15 cellular contexts compared by ENCODE assay signal in genomic region chr4:186032259-186032658, GRCh38. TPM values are rescaled to one million over a fixed set of nuclear protein-coding genes. Genes with fewer than 3 reads are reported as not detected.
DNase-seq lines count a peak whose midpoint lies in the region; ATAC-seq, FAIRE-seq and TF ChIP-seq lines count a peak whose summit lies in the region.
"Had no signal": no experiment of that assay in that cellular context is flagged by ENCODE, and none has a peak within 500 bp of the region (broad histone marks: within the 10 kb centered on the region; RNA-seq: fewer than 3 reads in every experiment).

No MANE protein-coding gene starts in this region.

- H3K4me1 ChIP-seq in gastroesophageal sphincter (peaks cover 16 to 57% (median 24%) of the 10 kb centered on the region in 3 donors), psoas muscle (peaks cover 20% of the 10 kb centered on the region)

- no peak for TF ChIP-seq EP300 in gastroesophageal sphincter (IDR thresholded peaks at IDR 0.05)

- TF ChIP-seq POLR2A in gastroesophageal sphincter (IDR thresholded peaks at IDR 0.05) (no peak), H54 (IDR thresholded peaks at IDR 0.05; ENCODE audit: low read depth, low read length) (no peak)

- H3K27me3 ChIP-seq in gastroesophageal sphincter (no peaks in the 10 kb centered on the region), psoas muscle (ENCODE audit: insufficient read depth in 3 of 3, low read length in 2 of 3) (no peaks in the 10 kb centered on the region)

- no peak overlapping the region for H3K27ac Mint-ChIP-seq in HFFc6
- H3K27ac Mint-ChIP-seq: activated T-cell treated with anti-CD3 and anti-CD28 coated beads, Interleukin-2, amount 50 U/mL, for 24 hours had no signal

- peaks cover 7% of the 10 kb centered on the region for H3K36me3 Mint-ChIP-seq in HFFc6 (ENCODE audit: low read depth)

- ATAC-seq in gastroesophageal sphincter (no peak), psoas muscle (no peak)

- no peak overlapping the region for H3K4me3 Mint-ChIP-seq in HFFc6
- H3K4me3 Mint-ChIP-seq: activated T-cell treated with anti-CD3 and anti-CD28 coated beads, Interleukin-2, amount 50 U/mL, for 24 hours had no signal

- TF ChIP-seq CTCF in AG09309 (IDR thresholded peaks at IDR 0.05; ENCODE audit: control insufficient read depth, insufficient read depth, low read depth, low read length, missing control alignments) (peak; percentile 18), HFFc6 (IDR thresholded peaks at IDR 0.05) (peak; percentile 51), gastroesophageal sphincter (IDR thresholded peaks at IDR 0.05) (peak in 2 of 4 experiments; percentile 9 to 42), psoas muscle (IDR thresholded peaks at IDR 0.05) (no peak)

- peak; percentile 11 for FAIRE-seq in TTC549 (lab: Jason Lieb, UNC)
- no peak for FAIRE-seq in H54 (lab: Jason Lieb, UNC)
- FAIRE-seq: HTR-8/SVneo had no signal

- H3K9me3 ChIP-seq in gastroesophageal sphincter (peaks cover 0 to 4% (median 0%) of the 10 kb centered on the region in 3 donors), psoas muscle (no peaks in the 10 kb centered on the region)

- intact Hi-C loops in psoas muscle (cut with DNase I) = loop anchor here in 1 of 2 donors (10.0 kb wide), 1 partner anchor 827 kb away; the partner anchor contains the start of genes CFAP97 and SNX25

- H3K4me3 ChIP-seq in AG09309 (ENCODE audit: control insufficient read depth, low read depth, low read length) = no peak overlapping the region
- no peak overlapping the region for H3K4me3 ChIP-seq in gastroesophageal sphincter
- H3K4me3 ChIP-seq in psoas muscle = no peak overlapping the region
- H3K4me3 ChIP-seq: HAP-1, SK-N-MC had no signal

- H3K4me1 Mint-ChIP-seq in HFFc6 (ENCODE audit: low read depth) = no peaks in the 10 kb centered on the region

- DNase-seq in AG09309 (ENCODE audit: low read depth) = no peak
- no peak for DNase-seq in HFFc6
- no peak for DNase-seq in psoas muscle
- no peak for DNase-seq in H54 (ENCODE audit: insufficient read length, low spot score)
- DNase-seq in DMS153 treated with DMSO at 0.1 percent for 48 hours (lab: John Stamatoyannopoulos, UW; ENCODE audit: unreplicated experiment) = no peak
- no peak for DNase-seq in OCI-M2 (lab: John Stamatoyannopoulos, UW; ENCODE audit: unreplicated experiment)
- DNase-seq: activated CD4-positive, CD25-positive, alpha-beta regulatory T cell treated with anti-CD3 and anti-CD28 coated beads, Interleukin-2, amount 50 U/mL, for 72 hours; activated T-cell treated with anti-CD3 and anti-CD28 coated beads, Interleukin-2, amount 50 U/mL, for 24 hours; NCI-H1105; NCI-H524 treated with DMSO at 0.1 percent for 48 hours had no signal

- peaks cover 36% of the 10 kb centered on the region for H3K27me3 Mint-ChIP-seq in HFFc6 (ENCODE audit: insufficient read depth)

- H3K36me3 ChIP-seq in gastroesophageal sphincter (no peaks in the 10 kb centered on the region), psoas muscle (ENCODE audit: insufficient read depth in 1 of 2, low read depth in 1 of 2) (no peaks in the 10 kb centered on the region)
- H3K36me3 ChIP-seq: HAP-1 had no signal

- peak overlapping the region; percentile 86 to 98 (median 92) for H3K27ac ChIP-seq in gastroesophageal sphincter
- H3K27ac ChIP-seq in psoas muscle = no peak overlapping the region
- H3K27ac ChIP-seq: SK-N-MC had no signal

- H3K9me3 Mint-ChIP-seq in HFFc6 = peaks cover 12% of the 10 kb centered on the region
- H3K9me3 Mint-ChIP-seq: activated T-cell treated with anti-CD3 and anti-CD28 coated beads, Interleukin-2, amount 50 U/mL, for 24 hours had no signal

- 17 to 25% methylated on average over 1 of the region's 1 CpG for WGBS in gastroesophageal sphincter (ENCODE audit: low coverage in 1 of 2), 2 donors
- WGBS in psoas muscle, 3 donors = 52 to 72% (median 70%) methylated on average over 1 of the region's 1 CpG

RNA-seq across cellular contexts. Expression of gene TLR3, which starts 36.7 kb away (rescaled TPM):
- under 1 TPM; 0.20 to 0.90 (median 0.45) TPM for total RNA-seq in HFFc6 (2021; fragmentation: NEBNext Ultra II Directional; extraction: Animal tissue kit (Norgen Biotek cat#: 25700))
- total RNA-seq in gastroesophageal sphincter (1 to 10 TPM; 4.3 to 8.4 (median 6.8) TPM), psoas muscle (1 to 10 TPM; 1.0 to 4.0 (median 1.7) TPM)
- polyA plus RNA-seq in psoas muscle = under 1 TPM; 0.49 to 0.66 (median 0.49) TPM
